Comparison of ENCODE assay signal across 8 cellular contexts in the genomic region with DNA sequence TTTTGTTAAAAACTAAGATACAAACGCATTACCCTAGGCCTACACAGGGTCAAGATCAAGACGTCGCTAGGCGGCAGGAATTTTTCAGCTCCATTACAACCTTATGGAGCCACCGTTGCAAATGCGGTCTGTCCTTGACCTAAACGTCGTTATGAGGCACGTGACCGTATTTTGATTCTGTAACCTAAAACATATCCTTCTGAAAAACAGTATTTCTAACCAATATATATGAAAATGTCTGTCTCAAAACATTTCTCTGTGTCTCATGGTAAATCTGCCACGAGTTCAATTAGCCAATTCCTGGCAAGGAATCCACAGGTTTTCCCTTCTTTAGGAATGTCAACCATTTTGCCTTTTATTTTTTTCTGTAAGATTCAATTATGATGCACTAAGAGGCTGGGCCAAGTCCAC. TPM values are rescaled to one million over a fixed set of nuclear protein-coding genes. Genes with fewer than 3 reads are reported as not detected.
DNase-seq lines count a peak whose midpoint lies in the region; FAIRE-seq and TF ChIP-seq lines count a peak whose summit lies in the region.

No MANE protein-coding gene starts in this region.

- peaks cover 68% of the 10 kb centered on the region for H3K79me2 ChIP-seq in astrocyte (ENCODE audit: insufficient read depth, low read length)

- DNase-seq in activated naive CD4-positive, alpha-beta T cell treated with anti-CD3 and anti-CD28 coated beads for 36 hours, result no peak
- no peak for DNase-seq in activated naive CD4-positive, alpha-beta T cell treated with Interleukin-2 at 50 U/mL for 16 hours
- DNase-seq in NCI-H2171 (lab: John Stamatoyannopoulos, UW), result peak; percentile 48
- no peak for DNase-seq in astrocyte (ENCODE audit: low read depth)
- DNase-seq in kidney, result no peak
- no peak for DNase-seq in stomach
- DNase-seq in urothelium cell line (ENCODE audit: low spot score), result no peak
- no peak for DNase-seq in kidney glomerular epithelial cell (lab: John Stamatoyannopoulos, UW)

- H3K36me3 Mint-ChIP-seq in activated naive CD4-positive, alpha-beta T cell treated with anti-CD3 and anti-CD28 coated beads for 36 hours (ENCODE audit: low read depth), result peaks cover 8% of the 10 kb centered on the region
- H3K36me3 Mint-ChIP-seq in astrocyte (ENCODE audit: low read depth, unreplicated experiment), result peaks cover 9% of the 10 kb centered on the region

- peaks cover 51% of the 10 kb centered on the region for H3K4me1 Mint-ChIP-seq in activated naive CD4-positive, alpha-beta T cell treated with anti-CD3 and anti-CD28 coated beads for 36 hours (ENCODE audit: low read depth)
- peaks cover 16% of the 10 kb centered on the region for H3K4me1 Mint-ChIP-seq in astrocyte (ENCODE audit: low read depth, unreplicated experiment)

- FAIRE-seq in astrocyte (lab: Jason Lieb, UNC) (no peak), kidney (lab: Jason Lieb, UNC) (no peak), urothelium cell line (lab: Jason Lieb, UNC) (no peak)

- H2AFZ ChIP-seq in astrocyte (ENCODE audit: low read depth, low read length), result no peak overlapping the region

- H3K36me3 ChIP-seq in astrocyte (ENCODE audit: insufficient read depth, low read length) (no peaks in the 10 kb centered on the region), kidney (ENCODE audit: control insufficient read depth in 1 of 2, insufficient read depth in 2 of 2, low read length in 2 of 2) (no peaks in the 10 kb centered on the region), stomach (no peaks in the 10 kb centered on the region)

- H3K4me3 ChIP-seq in astrocyte (ENCODE audit: insufficient read depth, low read depth, low read length) (peak overlapping the region; percentile 99), kidney (ENCODE audit: low read length in 2 of 2) (peak overlapping the region; percentile 94 to 97), stomach (peak overlapping the region; percentile 89 to 93 (median 89))

- H3K27me3 ChIP-seq in astrocyte (ENCODE audit: insufficient read depth, low read length) (no peaks in the 10 kb centered on the region), stomach (no peaks in the 10 kb centered on the region)

- peak overlapping the region; percentile 91 for H3K27ac Mint-ChIP-seq in activated naive CD4-positive, alpha-beta T cell treated with anti-CD3 and anti-CD28 coated beads for 36 hours
- H3K27ac Mint-ChIP-seq in astrocyte (ENCODE audit: unreplicated experiment), result peak overlapping the region; percentile 99

- CTCF ChIA-PET in activated naive CD4-positive, alpha-beta T cell treated with anti-CD3 and anti-CD28 coated beads for 36 hours (lab: Charles Lee), result interaction anchor here (0.6 to 1.7 kb wide), 15 partner anchors 10 to 471 kb away, joined by 3 to 17 read pairs (median 3); partner anchors contain the start of gene CFAP36

- H3K9me3 Mint-ChIP-seq in activated naive CD4-positive, alpha-beta T cell treated with anti-CD3 and anti-CD28 coated beads for 36 hours, result no peaks in the 10 kb centered on the region
- no peaks in the 10 kb centered on the region for H3K9me3 Mint-ChIP-seq in astrocyte (ENCODE audit: unreplicated experiment)

- TF ChIP-seq EP300 in stomach (IDR thresholded peaks at IDR 0.05), result no peak

- peak overlapping the region; percentile 99 for H3K27ac ChIP-seq in astrocyte (ENCODE audit: low read depth, low read length)
- H3K27ac ChIP-seq in kidney (ENCODE audit: low read depth in 2 of 2, low read length in 2 of 2), result peak overlapping the region; percentile 96 to 99
- H3K27ac ChIP-seq in stomach, result peak overlapping the region; percentile 90 to 99 (median 99)

- H3K27me3 Mint-ChIP-seq in activated naive CD4-positive, alpha-beta T cell treated with anti-CD3 and anti-CD28 coated beads for 36 hours (ENCODE audit: low read depth), result no peaks in the 10 kb centered on the region
- no peaks in the 10 kb centered on the region for H3K27me3 Mint-ChIP-seq in astrocyte (ENCODE audit: low read depth, unreplicated experiment)

- intact Hi-C loops in activated naive CD4-positive, alpha-beta T cell treated with anti-CD3 and anti-CD28 coated beads for 36 hours (cut with micrococcal nuclease), result no loop called here
- intact Hi-C loops in kidney (cut with DNase I) (loop anchor here (10.0 kb wide), 1 partner anchor 116 kb away; no protein-coding TSS in a partner anchor), stomach (cut with DNase I; ENCODE audit: low total_unique reads) (loop anchor here (10.0 kb wide), 1 partner anchor 116 kb away; no protein-coding TSS in a partner anchor)

- H3K4me1 ChIP-seq in astrocyte (ENCODE audit: insufficient read depth, low read length) (peaks cover 20% of the 10 kb centered on the region), kidney (ENCODE audit: control insufficient read depth in 1 of 2, insufficient read depth in 1 of 2, low read depth in 1 of 2, low read length in 2 of 2) (peaks cover 12 to 18% of the 10 kb centered on the region in 2 donors), stomach (peaks cover 27 to 66% (median 41%) of the 10 kb centered on the region in 4 donors)

- peak overlapping the region; percentile 82 for H3K4me2 ChIP-seq in astrocyte (ENCODE audit: low read length)

- H3K4me3 Mint-ChIP-seq in activated naive CD4-positive, alpha-beta T cell treated with anti-CD3 and anti-CD28 coated beads for 36 hours, result peak overlapping the region; percentile 97
- H3K4me3 Mint-ChIP-seq in astrocyte (ENCODE audit: unreplicated experiment), result peak overlapping the region; percentile 99

- TF ChIP-seq CTCF in astrocyte (IDR thresholded peaks at IDR 0.05; ENCODE audit: insufficient read depth, low read depth, low read length) (no peak), kidney (IDR thresholded peaks at IDR 0.05; ENCODE audit: borderline replicate concordance, extremely low read depth, insufficient read depth) (no peak), stomach (IDR thresholded peaks at IDR 0.05) (no peak)

- no peaks in the 10 kb centered on the region for H3K9me3 ChIP-seq in astrocyte (ENCODE audit: insufficient read depth, low read depth, low read length)
- H3K9me3 ChIP-seq in kidney (ENCODE audit: control insufficient read depth in 1 of 2, low read length in 2 of 2), result no peaks in the 10 kb centered on the region
- H3K9me3 ChIP-seq in stomach, result no peaks in the 10 kb centered on the region

- no peak for TF ChIP-seq POLR2A in stomach (IDR thresholded peaks at IDR 0.05)

- peak overlapping the region; percentile 100 for H3K9ac ChIP-seq in astrocyte (ENCODE audit: low read length)
- peak overlapping the region; percentile 97 for H3K9ac ChIP-seq in kidney (ENCODE audit: low read length in 2 of 2)

- H4K20me1 ChIP-seq in astrocyte (ENCODE audit: insufficient read depth, low read length), result peaks cover 55% of the 10 kb centered on the region

- WGBS in stomach, 5 donors, result 1 to 2% (median 1%) methylated on average over 11 of the region's 11 CpGs

RNA-seq across cellular contexts. Expression of gene RTN4, which starts 1.7 kb away (rescaled TPM):
- 10 to 100 TPM; 76.4 to 76.7 TPM for total RNA-seq in activated naive CD4-positive, alpha-beta T cell treated with anti-CD3 and anti-CD28 coated beads for 36 hours
- 509 and 541 TPM in 2 replicates for total RNA-seq in astrocyte
- total RNA-seq in kidney, result 296 TPM
- polyA plus RNA-seq in kidney (ENCODE audit: insufficient read depth, low read depth, low replicate concordance), result 329 TPM
- total RNA-seq in stomach, result 100 to 1,000 TPM; 114 to 463 (median 173) TPM
- 100 to 1,000 TPM in 1 of 3 donors, 10 to 100 TPM in 2; 40.8 to 116 (median 48.7) TPM for polyA plus RNA-seq in stomach
